ENCODE assay signal across 12 cellular contexts in the genomic region with DNA sequence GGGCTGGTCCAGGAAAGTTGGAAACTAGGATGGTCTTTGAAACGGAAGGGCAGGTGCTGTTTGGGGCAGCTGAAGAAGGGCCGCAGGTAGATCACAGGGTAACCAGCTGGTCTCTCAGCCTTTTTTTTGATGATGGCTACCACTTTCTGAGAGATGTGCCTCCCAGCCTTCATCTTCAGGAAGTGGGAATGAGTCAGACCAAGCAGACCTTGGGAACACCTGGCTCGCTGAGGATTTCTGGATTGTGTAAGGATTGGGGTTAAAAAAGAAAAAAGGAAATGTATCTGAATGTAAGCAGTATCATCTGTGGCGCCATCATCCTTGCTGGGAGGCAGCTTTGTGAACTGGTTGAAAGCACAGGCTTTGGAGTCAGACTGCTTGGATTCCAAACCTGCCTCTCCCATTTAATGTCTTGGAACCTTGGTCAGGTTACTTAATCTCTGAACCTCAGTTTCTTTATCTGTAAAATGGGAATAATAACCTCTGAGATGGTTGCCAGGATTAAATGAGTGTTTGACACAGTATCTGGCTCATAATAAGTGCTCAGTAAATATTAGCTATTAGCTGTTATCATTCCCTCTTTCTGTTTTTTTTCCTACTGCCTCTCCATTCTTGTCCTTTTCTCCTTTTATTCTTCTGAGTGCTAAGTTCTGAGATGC. TPM values are rescaled to one million over a fixed set of nuclear protein-coding genes. Genes with fewer than 3 reads are reported as not detected.
DNase-seq lines count a peak whose midpoint lies in the region; ATAC-seq and TF ChIP-seq lines count a peak whose summit lies in the region.
"Had no signal": no experiment of that assay in that cellular context is flagged by ENCODE, and none has a peak within 500 bp of the region (broad histone marks: within the 10 kb centered on the region; RNA-seq: fewer than 3 reads in every experiment).

No MANE protein-coding gene starts in this region.

- TF ChIP-seq CTCF in smooth muscle cell (IDR thresholded peaks at IDR 0.05; ENCODE audit: borderline replicate concordance, insufficient read depth, poor library complexity, severe bottlenecking) (no peak), OCI-LY7 (conservative IDR thresholded peaks at IDR 0.05; ENCODE audit: low read length) (no peak)

- H3K4me3 Mint-ChIP-seq in activated CD4-positive, alpha-beta T cell treated with anti-CD3 and anti-CD28 coated beads, Interleukin-2, amount 10 ng/mL, durations not matched to agents 24 days and 14 days = peak overlapping the region; percentile 51
- H3K4me3 Mint-ChIP-seq in effector memory CD8-positive, alpha-beta T cell = peak overlapping the region; percentile 6 to 15

- intact Hi-C loops in activated CD4-positive, alpha-beta T cell treated with anti-CD3 and anti-CD28 coated beads, Interleukin-2, amount 10 ng/mL, durations not matched to agents 24 days and 14 days (cut with micrococcal nuclease) = loop anchor here (5.0 kb wide), 3 partner anchors 43 to 217 kb away; a partner anchor contains a TSS
- intact Hi-C loops in OCI-LY7 (cut with micrococcal nuclease; ENCODE audit: unreplicated experiment) = loop anchor here (5.0 kb wide), 4 partner anchors 73 to 258 kb away; a partner anchor contains a TSS

- H3F3A ChIP-seq in smooth muscle cell (ENCODE audit: low read depth) = peaks cover 33% of the 10 kb centered on the region

- H3K4me1 ChIP-seq in smooth muscle cell (ENCODE audit: low read depth) (peaks cover 16% of the 10 kb centered on the region), OCI-LY7 (ENCODE audit: insufficient read depth, low read length, poor library complexity, severe bottlenecking) (peaks cover 30% of the 10 kb centered on the region)

- H2AFZ ChIP-seq in smooth muscle cell (ENCODE audit: low read depth) = no peak overlapping the region
- H2AFZ ChIP-seq in OCI-LY7 (ENCODE audit: low read length) = no peak overlapping the region

- H3K27me3 Mint-ChIP-seq in activated CD4-positive, alpha-beta T cell treated with anti-CD3 and anti-CD28 coated beads, Interleukin-2, amount 10 ng/mL, durations not matched to agents 24 days and 14 days = peaks cover 14% of the 10 kb centered on the region
- H3K27me3 Mint-ChIP-seq in effector memory CD8-positive, alpha-beta T cell = no peaks in the 10 kb centered on the region

- no peaks in the 10 kb centered on the region for H3K27me3 ChIP-seq in smooth muscle cell (ENCODE audit: low read depth)
- H3K27me3 ChIP-seq: Peyer's patch, right atrium auricular region had no signal

- H4K20me1 ChIP-seq in smooth muscle cell (ENCODE audit: low read depth) (peaks cover 9% of the 10 kb centered on the region), OCI-LY7 (ENCODE audit: insufficient read depth, low read length) (no peaks in the 10 kb centered on the region)

- ATAC-seq in effector memory CD8-positive, alpha-beta T cell (replicated peaks) = no peak
- ATAC-seq: activated CD8-positive, alpha-beta memory T cell treated with anti-CD3 and anti-CD28 coated beads, Interleukin-2, amount 10 ng/mL, durations not matched to agents 7 days and 5 days; left lobe of liver had no signal

- H3K27ac ChIP-seq in smooth muscle cell (ENCODE audit: low read depth) (peak overlapping the region; percentile 19), OCI-LY7 (ENCODE audit: low read depth, low read length, poor library complexity, severe bottlenecking) (no peak overlapping the region)

- WGBS in smooth muscle cell (ENCODE audit: low lambda C conversion rate) = 84% methylated on average over 4 of the region's 4 CpGs

- POLR2A ChIA-PET in OCI-LY7 (lab: Charles Lee) = interaction anchor here (0.7 to 1.6 kb wide), 4 partner anchors 10 to 323 kb away, joined by 3 to 7 read pairs (median 4); no protein-coding TSS in a partner anchor

- H3K36me3 Mint-ChIP-seq in activated CD4-positive, alpha-beta T cell treated with anti-CD3 and anti-CD28 coated beads, Interleukin-2, amount 10 ng/mL, durations not matched to agents 24 days and 14 days (ENCODE audit: low read depth) = no peaks in the 10 kb centered on the region
- H3K36me3 Mint-ChIP-seq in effector memory CD8-positive, alpha-beta T cell (ENCODE audit: insufficient read depth) = peaks cover 11% of the 10 kb centered on the region
- H3K36me3 Mint-ChIP-seq: activated CD8-positive, alpha-beta memory T cell treated with anti-CD3 and anti-CD28 coated beads, Interleukin-2, amount 10 ng/mL, durations not matched to agents 7 days and 5 days had no signal

- H3K36me3 ChIP-seq in smooth muscle cell (ENCODE audit: low read depth) = no peaks in the 10 kb centered on the region
- no peaks in the 10 kb centered on the region for H3K36me3 ChIP-seq in OCI-LY7 (ENCODE audit: insufficient read depth, low read length)
- H3K36me3 ChIP-seq: Peyer's patch, right atrium auricular region had no signal

- no peak overlapping the region for H3K4me2 ChIP-seq in smooth muscle cell
- H3K4me2 ChIP-seq in OCI-LY7 (ENCODE audit: low read length) = no peak overlapping the region

- BruUV-seq in OCI-LY7 (replicated peaks; lab: Mats Ljungman, UMichigan) = no TSS peak

- DNase-seq in activated CD4-positive, alpha-beta T cell treated with anti-CD3 and anti-CD28 coated beads, Interleukin-2, amount 10 ng/mL, durations not matched to agents 24 days and 14 days = no peak
- no peak for DNase-seq in activated CD4-positive, alpha-beta T cell treated with anti-CD3 and anti-CD28 coated beads, Interleukin-2, amount 50 U/mL, for 4 hours
- DNase-seq in NCI-H226 (peak; percentile 90), smooth muscle cell (lab: John Stamatoyannopoulos, UW; ENCODE audit: unreplicated experiment) (no peak), OCI-LY7 (ENCODE audit: low spot score) (no peak), activated gamma-delta T cell (lab: John Stamatoyannopoulos, UW) (no peak)
- DNase-seq in effector memory CD8-positive, alpha-beta T cell = no peak
- no peak for DNase-seq in stimulated activated CD4-positive, alpha-beta T cell treated with anti-CD3 and anti-CD28 coated beads, Interleukin-12 subunit alpha, Interleukin-12 subunit beta, amount 100 ng/mL, for 4 hours
- DNase-seq: activated CD8-positive, alpha-beta memory T cell treated with anti-CD3 and anti-CD28 coated beads, Interleukin-2, amount 10 ng/mL, durations not matched to agents 7 days and 5 days; Peyer's patch had no signal

- H3K9ac ChIP-seq in smooth muscle cell (ENCODE audit: low read depth) = no peak overlapping the region

- H3K4me1 Mint-ChIP-seq in activated CD4-positive, alpha-beta T cell treated with anti-CD3 and anti-CD28 coated beads, Interleukin-2, amount 10 ng/mL, durations not matched to agents 24 days and 14 days = peaks cover 27% of the 10 kb centered on the region
- H3K4me1 Mint-ChIP-seq in effector memory CD8-positive, alpha-beta T cell (ENCODE audit: low read depth in 2 of 2) = peaks cover 12 to 24% of the 10 kb centered on the region in 2 donors

- no peaks in the 10 kb centered on the region for H3K9me2 ChIP-seq in OCI-LY7 (ENCODE audit: insufficient read depth, low read length)

- CTCF ChIA-PET in OCI-LY7 (lab: Charles Lee; ENCODE audit: unreplicated experiment) = interaction anchor here (0.8 to 2.1 kb wide), 2 partner anchors 12 to 14 kb away, joined by 3 to 5 read pairs; no protein-coding TSS in a partner anchor

- H3K4me3 ChIP-seq in smooth muscle cell (no peak overlapping the region), OCI-LY7 (ENCODE audit: low read depth, low read length, poor library complexity, severe bottlenecking) (no peak overlapping the region)
- H3K4me3 ChIP-seq: Peyer's patch, right atrium auricular region had no signal

- no peaks in the 10 kb centered on the region for H3K9me3 Mint-ChIP-seq in activated CD4-positive, alpha-beta T cell treated with anti-CD3 and anti-CD28 coated beads, Interleukin-2, amount 10 ng/mL, durations not matched to agents 24 days and 14 days
- H3K9me3 Mint-ChIP-seq in effector memory CD8-positive, alpha-beta T cell = no peaks in the 10 kb centered on the region

- peak overlapping the region; percentile 39 for H3K27ac Mint-ChIP-seq in activated CD4-positive, alpha-beta T cell treated with anti-CD3 and anti-CD28 coated beads, Interleukin-2, amount 10 ng/mL, durations not matched to agents 24 days and 14 days
- H3K27ac Mint-ChIP-seq in effector memory CD8-positive, alpha-beta T cell = peak overlapping the region in 1 of 2 donors; percentile 38

- H3K79me2 ChIP-seq in smooth muscle cell (ENCODE audit: low read depth) = no peaks in the 10 kb centered on the region
- no peaks in the 10 kb centered on the region for H3K79me2 ChIP-seq in OCI-LY7 (ENCODE audit: insufficient read depth, low read depth, low read length)

- H3K9me3 ChIP-seq in smooth muscle cell (replicated peaks; ENCODE audit: low read depth) = no peaks in the 10 kb centered on the region
- no peaks in the 10 kb centered on the region for H3K9me3 ChIP-seq in OCI-LY7 (ENCODE audit: low read length)
- H3K9me3 ChIP-seq: Peyer's patch, right atrium auricular region had no signal

RNA-seq across cellular contexts. Expression of a gene that starts 1.7 kb away (rescaled TPM):
- total RNA-seq in activated CD4-positive, alpha-beta T cell treated with anti-CD3 and anti-CD28 coated beads, Interleukin-2, amount 10 ng/mL, durations not matched to agents 24 days and 14 days = 12.3 and 12.7 TPM in 2 replicates
- total RNA-seq in smooth muscle cell (5.7 and 6.2 TPM in 2 replicates), OCI-LY7 (2022) (25.4 and 26.3 TPM in 2 replicates)
- polyA plus RNA-seq in smooth muscle cell = 19.8 and 22.8 TPM in 2 replicates
- total RNA-seq in OCI-LY7 (2014; rRNA removed; shearing (Covaris generic)) = 11.3 and 17.0 TPM in 2 replicates

RNA-seq across cellular contexts. Expression of a gene that starts 19.6 kb away (rescaled TPM):
- total RNA-seq in activated CD4-positive, alpha-beta T cell treated with anti-CD3 and anti-CD28 coated beads, Interleukin-2, amount 10 ng/mL, durations not matched to agents 24 days and 14 days = 0.16 and 0.33 TPM in 2 replicates
- total RNA-seq in smooth muscle cell (0.09 and 1.3 TPM in 2 replicates), OCI-LY7 (2022) (2.4 and 2.8 TPM in 2 replicates)
- polyA plus RNA-seq in smooth muscle cell = 0.18 and 0.26 TPM in 2 replicates
- 0.21 and 0.60 TPM in 2 replicates for total RNA-seq in OCI-LY7 (2014; rRNA removed; shearing (Covaris generic))
- total RNA-seq: activated CD8-positive, alpha-beta memory T cell treated with anti-CD3 and anti-CD28 coated beads, Interleukin-2, amount 10 ng/mL, durations not matched to agents 7 days and 5 days had no signal

RNA-seq across cellular contexts. Expression of a gene that starts 57.1 kb away (rescaled TPM):
- total RNA-seq in activated CD4-positive, alpha-beta T cell treated with anti-CD3 and anti-CD28 coated beads, Interleukin-2, amount 10 ng/mL, durations not matched to agents 24 days and 14 days = 71.4 and 79.6 TPM in 2 replicates
- total RNA-seq in smooth muscle cell = 41.4 and 46.4 TPM in 2 replicates
- 54.4 and 55.2 TPM in 2 replicates for polyA plus RNA-seq in smooth muscle cell
- total RNA-seq in OCI-LY7 (2014; rRNA removed; shearing (Covaris generic)) = 72.0 and 75.6 TPM in 2 replicates
- 65.4 and 72.4 TPM in 2 replicates for total RNA-seq in OCI-LY7 (2022)
